Comparison of ENCODE assay signal across 1 cellular context in the genomic region with DNA sequence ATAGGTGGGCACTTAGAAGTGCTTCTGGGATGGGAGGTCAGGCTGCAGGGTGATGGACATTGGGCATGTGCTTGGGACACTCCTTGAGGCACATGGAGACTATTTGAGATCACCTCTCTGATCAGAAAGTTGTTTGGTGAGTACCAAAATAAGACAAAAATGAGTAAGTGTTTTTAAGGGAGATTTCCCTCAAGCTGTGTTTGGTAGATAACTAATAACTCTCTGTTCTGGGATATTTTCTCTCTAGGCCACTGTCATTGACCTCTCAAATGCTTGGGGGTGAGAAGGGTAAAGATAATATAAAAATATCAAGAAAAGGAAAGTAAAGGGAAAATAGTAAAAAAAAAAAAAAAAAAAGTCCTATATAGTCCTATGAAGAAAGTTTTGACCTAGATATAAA.
TF ChIP-seq lines count a peak whose summit lies in the region.

No MANE protein-coding gene starts in this region.

TF ChIP-seq in A549, 52 proteins besides CTCF, POLR2A, EP300 and RAD21 (continued from another document):
- TF ChIP-seq REST (IDR thresholded peaks at IDR 0.05) (no peak), USF2 (IDR thresholded peaks at IDR 0.05) (no peak), CHD2 (IDR thresholded peaks at IDR 0.05; ENCODE audit: low read length, partially characterized antibody) (no peak)
